ENCODE assay signal across 7 cellular contexts in the genomic region with DNA sequence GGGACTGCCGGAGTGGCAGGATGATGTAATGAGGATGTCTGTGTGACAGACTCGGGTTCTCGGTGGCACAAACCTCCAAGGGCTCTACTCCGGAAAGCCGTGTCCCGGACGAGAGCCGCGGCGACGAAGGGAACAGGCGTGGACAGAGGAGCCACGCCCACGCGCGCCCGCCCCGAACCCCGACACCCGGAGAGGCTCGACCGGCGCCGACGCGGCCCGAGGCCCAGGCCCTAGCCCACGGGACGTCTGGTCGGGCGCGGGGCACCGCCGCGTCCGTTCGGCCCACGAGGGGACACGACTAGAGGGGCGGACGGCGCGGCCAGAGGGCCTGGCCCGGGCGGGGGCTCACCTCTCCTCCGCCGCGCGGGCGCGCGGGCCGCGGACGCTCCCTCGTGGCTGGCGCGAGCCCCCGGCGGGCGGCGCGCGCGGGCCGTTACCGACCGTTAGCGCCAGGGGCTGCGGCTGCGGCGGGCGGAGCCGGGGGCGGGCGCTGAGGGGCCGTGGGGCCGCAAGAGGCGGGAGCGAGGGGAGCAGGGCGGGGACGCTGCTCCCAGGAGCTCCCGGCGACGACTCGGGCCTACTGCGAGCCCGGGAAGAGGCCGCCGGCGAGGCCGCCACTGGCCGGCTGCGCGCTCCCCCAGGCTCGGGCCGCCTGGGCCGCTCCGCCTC.
DNase-seq lines count a peak whose midpoint lies in the region; ATAC-seq and TF ChIP-seq lines count a peak whose summit lies in the region.

No MANE protein-coding gene starts in this region.

- H3K4me3 Mint-ChIP-seq in central memory CD8-positive, alpha-beta T cell, result peak overlapping the region; percentile 83

- H3K4me1 Mint-ChIP-seq in central memory CD8-positive, alpha-beta T cell, result peaks cover 35% of the 10 kb centered on the region

- peak; percentile 45 for ATAC-seq in GM19467 (IDR thresholded peaks at IDR 0.05; ENCODE audit: unreplicated experiment)
- ATAC-seq in HG03460 (IDR thresholded peaks at IDR 0.05; ENCODE audit: unreplicated experiment), result peak; percentile 36
- ATAC-seq in RWPE2 (ENCODE audit: low read depth), result no peak
- ATAC-seq in central memory CD8-positive, alpha-beta T cell (replicated peaks; ENCODE audit: extremely low read depth, poor library complexity, severe bottlenecking), result peak; percentile 22

- peak overlapping the region in 2 of 5 donors; percentile 66 to 79 for H3K9ac ChIP-seq in subcutaneous abdominal adipose tissue (ENCODE audit: low read length in 5 of 5)

- H3K27ac ChIP-seq in RWPE2 (ENCODE audit: poor library complexity, severe bottlenecking), result peak overlapping the region; percentile 46
- H3K27ac ChIP-seq in subcutaneous abdominal adipose tissue (ENCODE audit: low read depth, low read length), result peak overlapping the region; percentile 69

- H3K4me1 ChIP-seq in RWPE2 (ENCODE audit: insufficient read depth, poor library complexity, severe bottlenecking) (peaks cover 2% of the 10 kb centered on the region), subcutaneous abdominal adipose tissue (ENCODE audit: control insufficient read depth in 5 of 5, insufficient read depth in 5 of 5, low read length in 5 of 5) (peaks cover 0 to 53% (median 39%) of the 10 kb centered on the region in 5 donors)

- peaks cover 66% of the 10 kb centered on the region for H3K27me3 ChIP-seq in RWPE2 (ENCODE audit: insufficient read depth, poor library complexity, severe bottlenecking)
- peaks cover 0 to 33% (median 11%) of the 10 kb centered on the region in 5 donors for H3K27me3 ChIP-seq in subcutaneous abdominal adipose tissue (ENCODE audit: control insufficient read depth in 5 of 5, insufficient read depth in 4 of 5, low read length in 5 of 5)

- H3K9me3 Mint-ChIP-seq in central memory CD8-positive, alpha-beta T cell, result peaks cover 5% of the 10 kb centered on the region

- DNase-seq in EL, result peak; percentile 73
- no peak for DNase-seq in RWPE2 (ENCODE audit: low spot score)
- DNase-seq in central memory CD8-positive, alpha-beta T cell (ENCODE audit: low spot score in 2 of 2), result no peak
- DNase-seq in left kidney (ENCODE audit: low read depth, low spot score), result peak; percentile 75

- TF ChIP-seq CTCF in RWPE2 (IDR thresholded peaks at IDR 0.05; ENCODE audit: poor library complexity, severe bottlenecking), result no peak

- no peaks in the 10 kb centered on the region for H3K36me3 ChIP-seq in RWPE2 (ENCODE audit: low read depth)
- no peaks in the 10 kb centered on the region for H3K36me3 ChIP-seq in subcutaneous abdominal adipose tissue (ENCODE audit: control insufficient read depth in 5 of 5, insufficient read depth in 5 of 5, low read length in 5 of 5)

- H3K4me3 ChIP-seq in RWPE2 (ENCODE audit: severe bottlenecking), result peak overlapping the region; percentile 80
- H3K4me3 ChIP-seq in subcutaneous abdominal adipose tissue (ENCODE audit: low read depth in 1 of 5, low read length in 5 of 5), result peak overlapping the region; percentile 72 to 88 (median 80)

- peaks cover 10% of the 10 kb centered on the region for H3K36me3 Mint-ChIP-seq in central memory CD8-positive, alpha-beta T cell (ENCODE audit: insufficient read depth)

- H3K27ac Mint-ChIP-seq in central memory CD8-positive, alpha-beta T cell (ENCODE audit: low read depth), result no peak overlapping the region

- peaks cover 72% of the 10 kb centered on the region for H3K27me3 Mint-ChIP-seq in central memory CD8-positive, alpha-beta T cell

- no peaks in the 10 kb centered on the region for H3K9me3 ChIP-seq in RWPE2 (ENCODE audit: severe bottlenecking)
- H3K9me3 ChIP-seq in subcutaneous abdominal adipose tissue (ENCODE audit: control insufficient read depth in 5 of 5, low read length in 5 of 5), result no peaks in the 10 kb centered on the region

Comparison
In these comparisons a context has a peak if more than half of its experiments do, and no peak if none do; other contexts are left out.
1. DNase-seq: peak in EL (single experiment) and left kidney (single experiment); none in RWPE2 (single experiment) and central memory CD8-positive, alpha-beta T cell (0 of 2).